Comparison of ENCODE assay signal across 25 cellular contexts in the genomic region with DNA sequence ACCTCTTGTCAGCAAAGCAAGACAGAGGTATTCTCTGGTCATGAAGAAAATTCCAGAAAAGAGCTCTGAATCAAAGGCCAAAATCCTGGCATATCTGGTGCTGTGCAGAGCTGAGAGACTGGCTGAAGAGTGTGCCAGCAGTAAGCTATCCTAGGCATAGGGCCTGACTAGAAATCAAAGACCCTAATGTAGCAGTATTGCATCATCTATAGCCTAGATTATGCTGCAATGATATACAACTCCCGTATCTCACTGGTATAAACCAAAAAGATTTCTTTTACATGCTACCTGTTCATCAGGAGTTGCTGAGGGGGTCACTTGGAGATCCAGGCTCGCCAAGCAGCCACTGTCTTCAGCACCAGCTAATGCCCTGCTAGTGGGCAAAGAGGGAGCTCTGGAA.
"Had no signal": no experiment of that assay in that cellular context is flagged by ENCODE, and none has a peak within 500 bp of the region (broad histone marks: within the 10 kb centered on the region; RNA-seq: fewer than 3 reads in every experiment).

No MANE protein-coding gene starts in this region.

- H3K4me3 ChIP-seq: dorsolateral prefrontal cortex, gastrocnemius medialis, left lung, ovary, psoas muscle, skin epidermis, spleen, stomach, thyroid gland had no signal

- DNase-seq: cerebellar nuclear complex; dorsolateral prefrontal cortex; effector CD4-positive, alpha-beta T cell; foreskin fibroblast; gastrocnemius medialis; head of caudate nucleus; left cardiac atrium; left lung; mesenchymal stem cell; midbrain; naive thymus-derived CD4-positive, alpha-beta T cell; occipital lobe; ovary; posterior cingulate gyrus; psoas muscle; right cardiac atrium; spleen; stimulated activated CD4-positive, alpha-beta T cell treated with anti-CD3 and anti-CD28 coated beads, Interleukin-4, amount 100 ng/mL, for 4 hours; stomach; thyroid gland had no signal

- H3K27me3 Mint-ChIP-seq: naive thymus-derived CD4-positive, alpha-beta T cell; stimulated activated memory B cell treated with anti-CD40 and anti-IgM and Interleukin-4, amounts not matched to agents 10 μg/mL and 1 μg/mL and 100 μg/mL, for 72 hours; type B pancreatic cell had no signal

- H3K9me3 Mint-ChIP-seq: stimulated activated memory B cell treated with anti-CD40 and anti-IgM and Interleukin-4, amounts not matched to agents 10 μg/mL and 1 μg/mL and 100 μg/mL, for 72 hours; type B pancreatic cell had no signal

- H3K27ac Mint-ChIP-seq: stimulated activated memory B cell treated with anti-CD40 and anti-IgM and Interleukin-4, amounts not matched to agents 10 μg/mL and 1 μg/mL and 100 μg/mL, for 72 hours; type B pancreatic cell had no signal

- H3K9me3 ChIP-seq: gastrocnemius medialis, left lung, psoas muscle, spleen, stomach, thyroid gland had no signal

- H3K4me1 ChIP-seq: gastrocnemius medialis, left lung, psoas muscle, spleen, stomach, thyroid gland had no signal

- H3K27me3 ChIP-seq: dorsolateral prefrontal cortex, gastrocnemius medialis, left lung, ovary, spleen, stomach, thyroid gland had no signal

- H3K27ac ChIP-seq: epithelial cell of prostate, gastrocnemius medialis, left lung, ovary, psoas muscle, skin epidermis, spleen, stomach, thyroid gland had no signal

- H3K36me3 ChIP-seq: ovary had no signal

- H3K4me3 Mint-ChIP-seq: naive thymus-derived CD4-positive, alpha-beta T cell; stimulated activated memory B cell treated with anti-CD40 and anti-IgM and Interleukin-4, amounts not matched to agents 10 μg/mL and 1 μg/mL and 100 μg/mL, for 72 hours; type B pancreatic cell had no signal

- ATAC-seq: esophagus mucosa; gastrocnemius medialis; left cardiac atrium; left lung; naive thymus-derived CD4-positive, alpha-beta T cell; psoas muscle; right cardiac atrium; stimulated activated memory B cell treated with anti-CD40 and anti-IgM and Interleukin-4, amounts not matched to agents 10 μg/mL and 1 μg/mL and 100 μg/mL, for 72 hours had no signal
